9 cellular contexts compared by ENCODE assay signal in the genomic region with DNA sequence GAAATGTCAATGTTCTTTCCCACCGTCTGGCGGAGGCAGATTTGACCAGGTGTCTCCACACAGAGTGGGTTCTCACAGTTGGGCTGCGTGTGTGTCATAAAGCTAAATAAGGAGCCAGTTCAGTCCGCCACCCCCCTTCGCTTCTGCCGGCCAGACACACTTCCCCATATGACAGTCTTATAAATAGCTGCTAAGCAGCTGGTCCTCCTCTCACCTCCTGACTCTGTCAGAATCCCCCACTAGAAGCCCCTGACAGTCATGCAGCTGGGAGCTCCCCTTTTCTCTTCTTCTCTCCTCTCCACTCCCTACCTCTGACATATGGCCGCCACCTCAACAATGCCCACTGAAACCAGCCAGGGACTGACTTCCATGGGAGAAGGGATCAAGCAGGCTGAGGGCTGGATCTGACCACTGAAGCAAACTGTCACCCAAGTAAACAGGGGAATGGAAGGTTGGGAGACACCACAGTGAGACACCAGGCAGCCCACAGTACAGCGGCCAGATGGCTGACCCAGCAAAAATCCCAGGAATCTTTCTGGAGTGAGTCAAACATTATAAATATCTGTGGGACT.
A peak's percentile ranks its signal among the peaks of the same experiment; 100 is the strongest.
DNase-seq lines count a peak whose midpoint lies in the region; ATAC-seq and TF ChIP-seq lines count a peak whose summit lies in the region.
"Had no signal": no experiment of that assay in that cellular context is flagged by ENCODE, and none has a peak within 500 bp of the region (broad histone marks: within the 10 kb centered on the region; RNA-seq: fewer than 3 reads in every experiment).

No MANE protein-coding gene starts in this region.

- peak overlapping the region; percentile 45 for H3K4me3 Mint-ChIP-seq in chondrocyte (ENCODE audit: unreplicated experiment)

- H3K4me1 ChIP-seq in aorta (ENCODE audit: control insufficient read depth in 1 of 2, insufficient read depth in 2 of 2, low read length in 2 of 2) (no peaks in the 10 kb centered on the region), sigmoid colon (peaks cover 0 to 3% (median 0%) of the 10 kb centered on the region in 4 donors)

- H3K4me3 ChIP-seq in aorta (ENCODE audit: low read length in 2 of 2) (no peak overlapping the region), sigmoid colon (no peak overlapping the region)

- no peak for TF ChIP-seq POLR2A in sigmoid colon (IDR thresholded peaks at IDR 0.05)

- H3K27me3 Mint-ChIP-seq in chondrocyte (ENCODE audit: low read depth), result no peaks in the 10 kb centered on the region

- peaks cover 3% of the 10 kb centered on the region for H3K9me3 Mint-ChIP-seq in chondrocyte (ENCODE audit: low read depth)

- H3K4me1 Mint-ChIP-seq in chondrocyte (ENCODE audit: low read depth), result peaks cover 34% of the 10 kb centered on the region

- intact Hi-C loops in aorta (cut with DNase I) (no loop called here), sigmoid colon (cut with DNase I) (no loop called here)

- H3K36me3 Mint-ChIP-seq in chondrocyte (ENCODE audit: low read depth), result no peaks in the 10 kb centered on the region

- no peaks in the 10 kb centered on the region for H3K27me3 ChIP-seq in aorta (ENCODE audit: control insufficient read depth in 1 of 2, insufficient read depth in 2 of 2, low read length in 1 of 2)
- no peaks in the 10 kb centered on the region for H3K27me3 ChIP-seq in sigmoid colon

- no peak for TF ChIP-seq EP300 in sigmoid colon (IDR thresholded peaks at IDR 0.05)

- H3K36me3 ChIP-seq in aorta (ENCODE audit: control insufficient read depth in 1 of 2, insufficient read depth in 2 of 2, low read length in 1 of 2), result no peaks in the 10 kb centered on the region
- no peaks in the 10 kb centered on the region for H3K36me3 ChIP-seq in sigmoid colon

- 77 to 81% methylated on average over 8 of the region's 8 CpGs for WGBS in aorta, 2 donors
- WGBS in sigmoid colon, 2 donors, result 76 to 86% methylated on average over 8 of the region's 8 CpGs

- H3K27ac ChIP-seq in aorta (ENCODE audit: low read depth in 1 of 2, low read length in 2 of 2), result no peak overlapping the region
- H3K27ac ChIP-seq in sigmoid colon, result no peak overlapping the region
- H3K27ac ChIP-seq: KMS-11 had no signal

- ATAC-seq in GM19463 (IDR thresholded peaks at IDR 0.05; ENCODE audit: unreplicated experiment) (peak; percentile 71), HG03354 (IDR thresholded peaks at IDR 0.05; ENCODE audit: poor library complexity, severe bottlenecking, unreplicated experiment) (peak; percentile 82), aorta (ENCODE audit: low FRiP score) (no peak)

- TF ChIP-seq CTCF in chondrocyte (IDR thresholded peaks at IDR 0.05), result no peak
- TF ChIP-seq CTCF in sigmoid colon (IDR thresholded peaks at IDR 0.05), result no peak

- peak overlapping the region; percentile 100 for H3K27ac Mint-ChIP-seq in chondrocyte (ENCODE audit: unreplicated experiment)

- no peaks in the 10 kb centered on the region for H3K9me3 ChIP-seq in aorta (ENCODE audit: control insufficient read depth, low read length)
- no peaks in the 10 kb centered on the region for H3K9me3 ChIP-seq in sigmoid colon

- DNase-seq in AG08396 (ENCODE audit: low spot score), result peak; percentile 69
- DNase-seq in chondrocyte (ENCODE audit: low spot score), result no peak
- no peak for DNase-seq in aorta
- DNase-seq in NCI-H187 treated with DMSO at 0.1 percent for 48 hours (lab: John Stamatoyannopoulos, UW), result no peak
- no peak for DNase-seq in sigmoid colon
- DNase-seq in NCI-H2029 (lab: John Stamatoyannopoulos, UW), result no peak
